Comparison of ENCODE assay signal across 1 cellular context in the genomic region with DNA sequence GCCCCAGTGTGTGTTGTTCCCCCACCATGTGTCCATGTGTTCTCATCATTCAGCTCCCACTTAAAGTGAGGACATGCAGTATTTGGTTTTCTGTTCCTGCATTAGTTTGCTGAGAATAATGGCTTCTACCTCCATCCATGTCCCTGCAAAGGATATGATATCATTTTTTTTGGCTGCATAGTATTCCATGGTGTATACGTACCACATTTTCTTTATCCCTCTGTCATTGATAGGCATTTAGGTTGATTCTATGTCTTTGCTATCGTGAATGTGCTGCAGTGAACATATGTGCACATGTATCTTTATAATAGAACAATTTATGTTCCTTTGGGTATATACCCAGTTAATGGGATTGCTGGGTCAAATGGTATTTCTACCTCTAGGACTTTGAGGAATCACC.
A peak's percentile ranks its signal among the peaks of the same experiment; 100 is the strongest.
TF ChIP-seq lines count a peak whose summit lies in the region.

No MANE protein-coding gene starts in this region.

TF ChIP-seq in HEK293, 187 proteins besides CTCF, POLR2A, EP300 and RAD21 (continued from another document):
- TF ChIP-seq, protein P1, sequence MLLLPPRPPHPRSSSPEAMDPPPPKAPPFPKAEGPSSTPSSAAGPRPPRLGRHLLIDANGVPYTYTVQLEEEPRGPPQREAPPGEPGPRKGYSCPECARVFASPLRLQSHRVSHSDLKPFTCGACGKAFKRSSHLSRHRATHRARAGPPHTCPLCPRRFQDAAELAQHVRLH (tag by site-specific recombination; IDR thresholded peaks at IDR 0.05) = 0 out of 2 replicates have a peak, but pooled peaks have one; percentile 40
TF ChIP-seq in HEK293: peak in this region for 2; not testable (repeated sequence) for 185.
